15 cellular contexts compared by ENCODE assay signal in genomic region chr2:241199897-241200821, GRCh38. TPM values are rescaled to one million over a fixed set of nuclear protein-coding genes. Genes with fewer than 3 reads are reported as not detected.
A peak's percentile ranks its signal among the peaks of the same experiment; 100 is the strongest.
DNase-seq lines count a peak whose midpoint lies in the region; ATAC-seq, FAIRE-seq and TF ChIP-seq lines count a peak whose summit lies in the region.
"Had no signal": no experiment of that assay in that cellular context is flagged by ENCODE, and none has a peak within 500 bp of the region (broad histone marks: within the 10 kb centered on the region; RNA-seq: fewer than 3 reads in every experiment).

No MANE protein-coding gene starts in this region.

- H3K23ac ChIP-seq in neuronal stem cell (ENCODE audit: low read depth, low read length, poor library complexity) = no peak overlapping the region

- H3K27ac Mint-ChIP-seq in GM23338 = no peak overlapping the region
- no peak overlapping the region for H3K27ac Mint-ChIP-seq in T-helper 2 cell treated with Interferon-gamma antibody and Interleukin-4, amounts not matched to agents 5 μg/mL and 100 μg/mL, for 36 hours
- H3K27ac Mint-ChIP-seq: B cell; CD4-positive, alpha-beta memory T cell had no signal

- FAIRE-seq in K562 (lab: Jason Lieb, UNC) = no peak
- FAIRE-seq: D721Med had no signal

- TF ChIP-seq CTCF in GM23338 (conservative IDR thresholded peaks at IDR 0.05; ENCODE audit: low read depth in 2 of 2) = no peak
- TF ChIP-seq CTCF in HL-60 (IDR thresholded peaks at IDR 0.05; ENCODE audit: insufficient read depth, low read length) = no peak
- no peak for TF ChIP-seq CTCF in K562 (IDR thresholded peaks at IDR 0.05 in 2 of 3, conservative IDR thresholded peaks at IDR 0.05 in 1 of 3; ENCODE audit: insufficient read depth in 2 of 3, low read depth in 1 of 3, low read length in 3 of 3)

- intact Hi-C loops in K562 (cut with micrococcal nuclease) = no loop called here

- no peaks in the 10 kb centered on the region for H3K9me2 ChIP-seq in GM23338 (ENCODE audit: insufficient read depth)

- H3K36me3 ChIP-seq in GM23338 (ENCODE audit: insufficient read depth) = no peaks in the 10 kb centered on the region
- H3K36me3 ChIP-seq in K562 (ENCODE audit: control insufficient read depth, insufficient read depth, low read length) = no peaks in the 10 kb centered on the region
- no peaks in the 10 kb centered on the region for H3K36me3 ChIP-seq in neuronal stem cell (replicated peaks in 1 of 2; ENCODE audit: control insufficient read depth in 2 of 2, insufficient read depth in 2 of 2, low read length in 2 of 2)

- BruUV-seq in K562 (replicated peaks; lab: Mats Ljungman, UMichigan) = no TSS peak

- no peaks in the 10 kb centered on the region for H3K9me1 ChIP-seq in K562 (ENCODE audit: control insufficient read depth, insufficient read depth, low read length)

- no peak overlapping the region for H2BK15ac ChIP-seq in neuronal stem cell (ENCODE audit: low read length)

- no peak for TF ChIP-seq RAD21 in K562 (CRISPR knock-in tag; conservative IDR thresholded peaks at IDR 0.05 in 1 of 2, IDR thresholded peaks at IDR 0.05 in 1 of 2)

- ATAC-seq in GM23338 (peak; percentile 13; the same call in 2 of the 3 replicates), K562 (no peak), HG03097 (IDR thresholded peaks at IDR 0.05; ENCODE audit: low FRiP score, unreplicated experiment) (no peak), GM18517 (IDR thresholded peaks at IDR 0.05; ENCODE audit: unreplicated experiment) (no peak)

- H3K18ac ChIP-seq in neuronal stem cell (ENCODE audit: low read length) = no peak overlapping the region

- no peaks in the 10 kb centered on the region for H3K4me1 ChIP-seq in GM23338 (ENCODE audit: insufficient read depth)
- peaks cover 0 to 39% of the 10 kb centered on the region in 2 experiments; a peak in 3 of 5 replicates for H3K4me1 ChIP-seq in K562 (replicated peaks in 1 of 2; ENCODE audit: control insufficient read depth in 2 of 2, insufficient read depth in 2 of 2, low read length in 2 of 2)
- peaks cover 0 to 2% of the 10 kb centered on the region in 2 donors for H3K4me1 ChIP-seq in neuronal stem cell (ENCODE audit: control insufficient read depth in 2 of 2, insufficient read depth in 1 of 2, low read depth in 1 of 2, low read length in 2 of 2)

- peak overlapping the region; percentile 75 for H3K14ac ChIP-seq in neuronal stem cell (ENCODE audit: low read length)

- TF ChIP-seq POLR2A in K562 (conservative IDR thresholded peaks at IDR 0.05) = no peak

- no peaks in the 10 kb centered on the region for H3K36me3 Mint-ChIP-seq in GM23338 (ENCODE audit: low read depth)
- no peaks in the 10 kb centered on the region for H3K36me3 Mint-ChIP-seq in T-helper 2 cell treated with Interferon-gamma antibody and Interleukin-4, amounts not matched to agents 5 μg/mL and 100 μg/mL, for 36 hours (ENCODE audit: low read depth)
- H3K36me3 Mint-ChIP-seq: CD4-positive, alpha-beta memory T cell had no signal

- H3K9me3 Mint-ChIP-seq in GM23338 = no peaks in the 10 kb centered on the region; the same call in 2 of the 3 replicates
- H3K9me3 Mint-ChIP-seq in T-helper 2 cell treated with Interferon-gamma antibody and Interleukin-4, amounts not matched to agents 5 μg/mL and 100 μg/mL, for 36 hours = no peaks in the 10 kb centered on the region
- H3K9me3 Mint-ChIP-seq: CD4-positive, alpha-beta memory T cell had no signal

- H4K20me1 ChIP-seq in GM23338 (replicated peaks; ENCODE audit: insufficient read depth) = no peaks in the 10 kb centered on the region
- H4K20me1 ChIP-seq in K562 (replicated peaks; ENCODE audit: control insufficient read depth, insufficient read depth, low read length) = no peaks in the 10 kb centered on the region

- no peak overlapping the region for H2BK12ac ChIP-seq in neuronal stem cell (ENCODE audit: low read length)

- H3F3A ChIP-seq in GM23338 (replicated peaks; ENCODE audit: low read depth) = no peaks in the 10 kb centered on the region

- no peaks in the 10 kb centered on the region for H3K79me2 ChIP-seq in GM23338 (replicated peaks; ENCODE audit: insufficient read depth)
- H3K79me2 ChIP-seq in K562 (ENCODE audit: control insufficient read depth, insufficient read depth, low read length) = no peaks in the 10 kb centered on the region

- no peak overlapping the region for H4K8ac ChIP-seq in neuronal stem cell (ENCODE audit: low read depth, low read length)

- H3K4me2 ChIP-seq in GM23338 (no peak overlapping the region), K562 (ENCODE audit: insufficient read depth, low read length) (no peak overlapping the region), neuronal stem cell (ENCODE audit: insufficient read depth, low read length, poor library complexity, severe bottlenecking) (no peak overlapping the region)

- POLR2A ChIA-PET in K562 (lab: Yijun Ruan, JAX) = no interaction called here

- peak overlapping the region; percentile 60 for H2BK5ac ChIP-seq in neuronal stem cell (ENCODE audit: low read length)

- H4K91ac ChIP-seq in neuronal stem cell (ENCODE audit: low read depth, low read length, poor library complexity) = no peak overlapping the region

- WGBS in K562 (ENCODE audit: insufficient coverage, low coverage, missing lambda C conversion rate) = 28% methylated on average over 28 of the region's 42 CpGs
- no CpG with 5 or more reads among the region's 42 CpGs for WGBS in neuronal stem cell (ENCODE audit: extremely low coverage in 2 of 2, insufficient read length in 2 of 2, insufficient replicate concordance in 1 of 2), 2 donors

- in situ Hi-C loops in K562 (cut with MboI) = no loop called here

- H3K4me1 Mint-ChIP-seq in GM23338 = no peaks in the 10 kb centered on the region
- H3K4me1 Mint-ChIP-seq in T-helper 2 cell treated with Interferon-gamma antibody and Interleukin-4, amounts not matched to agents 5 μg/mL and 100 μg/mL, for 36 hours (ENCODE audit: low read depth) = no peaks in the 10 kb centered on the region
- H3K4me1 Mint-ChIP-seq: B cell; CD4-positive, alpha-beta memory T cell had no signal

- no peak for TF ChIP-seq EP300 in K562 (IDR thresholded peaks at IDR 0.05; ENCODE audit: low read length)

- no peak overlapping the region for H3K4me3 ChIP-seq in GM23338
- H3K4me3 ChIP-seq in HL-60 (replicated peaks; ENCODE audit: insufficient read depth, low read length) = peak overlapping the region; percentile 59
- no peak overlapping the region for H3K4me3 ChIP-seq in K562
- no peak overlapping the region for H3K4me3 ChIP-seq in neuronal stem cell (ENCODE audit: low read length in 2 of 2)
- H3K4me3 ChIP-seq: SK-N-MC had no signal

- H3K27ac ChIP-seq in GM23338 (ENCODE audit: low read depth) (no peak overlapping the region), HL-60 (replicated peaks) (peak overlapping the region; percentile 92), K562 (ENCODE audit: extremely low read depth, low read depth, low read length) (no peak overlapping the region), neuronal stem cell (replicated peaks; ENCODE audit: low read length) (no peak overlapping the region)
- H3K27ac ChIP-seq: SK-N-MC had no signal

- H3K9me3 ChIP-seq in K562 (replicated peaks; ENCODE audit: control insufficient read depth, insufficient read depth, low read depth, low read length) (no peaks in the 10 kb centered on the region), neuronal stem cell (replicated peaks in 1 of 2; ENCODE audit: control insufficient read depth in 2 of 2, insufficient read depth in 1 of 2, low read depth in 1 of 2, low read length in 2 of 2) (no peaks in the 10 kb centered on the region)

- H2AK5ac ChIP-seq in neuronal stem cell (ENCODE audit: low read depth, low read length) = no peak overlapping the region

- H2AFZ ChIP-seq in GM23338 = peak overlapping the region; percentile 14; the same call in 1 of the 2 replicates
- no peak overlapping the region for H2AFZ ChIP-seq in K562 (ENCODE audit: low read depth, low read length)
- H2AFZ ChIP-seq in neuronal stem cell (ENCODE audit: low read length) = no peak overlapping the region

- peaks cover 11% of the 10 kb centered on the region for H3K27me3 Mint-ChIP-seq in GM23338 (ENCODE audit: insufficient read depth, low read depth, poor library complexity)
- no peaks in the 10 kb centered on the region for H3K27me3 Mint-ChIP-seq in T-helper 2 cell treated with Interferon-gamma antibody and Interleukin-4, amounts not matched to agents 5 μg/mL and 100 μg/mL, for 36 hours (ENCODE audit: low read depth)
- H3K27me3 Mint-ChIP-seq: B cell; CD4-positive, alpha-beta memory T cell had no signal

- peaks cover 2% of the 10 kb centered on the region for H3K79me1 ChIP-seq in neuronal stem cell (ENCODE audit: low read depth, low read length)

- H2BK120ac ChIP-seq in neuronal stem cell (ENCODE audit: low read depth, low read length) = no peak overlapping the region

- CTCF ChIA-PET in K562 (lab: Yijun Ruan, JAX; ENCODE audit: low intra/inter-chr PET ratio) = no interaction called here

- no peaks in the 10 kb centered on the region for H3K27me3 ChIP-seq in GM23338 (ENCODE audit: insufficient read depth)
- H3K27me3 ChIP-seq in HL-60 (ENCODE audit: insufficient read depth, poor library complexity, severe bottlenecking) = no peaks in the 10 kb centered on the region
- H3K27me3 ChIP-seq in K562 (ENCODE audit: control insufficient read depth in 2 of 2, insufficient read depth in 2 of 2, low read length in 2 of 2) = peaks cover 0 to 15% of the 10 kb centered on the region in 2 experiments; a peak in 2 of 5 replicates
- H3K27me3 ChIP-seq in neuronal stem cell (ENCODE audit: control insufficient read depth in 3 of 3, insufficient read depth in 3 of 3, low read depth in 1 of 3, low read length in 3 of 3) = peaks cover 0 to 35% (median 0%) of the 10 kb centered on the region in 3 experiments

- H3K4me3 Mint-ChIP-seq in GM23338 = no peak overlapping the region
- no peak overlapping the region for H3K4me3 Mint-ChIP-seq in T-helper 2 cell treated with Interferon-gamma antibody and Interleukin-4, amounts not matched to agents 5 μg/mL and 100 μg/mL, for 36 hours
- H3K4me3 Mint-ChIP-seq: B cell; CD4-positive, alpha-beta memory T cell had no signal

- H3K9ac ChIP-seq in K562 (ENCODE audit: insufficient read depth in 1 of 2, low read depth in 2 of 2, low read length in 2 of 2) = no peak overlapping the region; a peak in 1 of 4 replicates
- no peak overlapping the region for H3K9ac ChIP-seq in neuronal stem cell (ENCODE audit: low read depth, low read length, poor library complexity)

- H3K4ac ChIP-seq in neuronal stem cell (ENCODE audit: low read length) = no peak overlapping the region

- DNase-seq in GM23338 (ENCODE audit: low spot score) (no peak), HL-60 (ENCODE audit: low read depth in 1 of 2, low spot score in 1 of 2) (peak; percentile 78 to 83), K562 (ENCODE audit: extremely low read depth in 1 of 4, low spot score in 3 of 4) (peak in 2 of 4 experiments; percentile 34 to 39), neuronal stem cell (ENCODE audit: low spot score) (no peak)
- no peak for DNase-seq in T-helper 2 cell treated with Interferon-gamma antibody and Interleukin-4, amounts not matched to agents 5 μg/mL and 100 μg/mL, for 36 hours (ENCODE audit: low spot score)
- DNase-seq: CD4-positive, alpha-beta memory T cell; DMS79; KBM-7; NCI-H1092 treated with DMSO at 0.1 percent for 48 hours; NCI-H524 had no signal

RNA-seq across cellular contexts. Expression of gene ANO7, which starts 11.7 kb away (rescaled TPM):
- total RNA-seq in GM23338 (2014; rRNA removed; shearing (Covaris generic)) = 3.3 and 5.1 TPM in 2 replicates
- polyA plus RNA-seq in GM23338 (2016; fragmentation: Nextera tagmentation; extraction: Ambion mirVana) = 3.6 and 4.0 TPM in 2 replicates
- total RNA-seq in K562 (2011; cell fraction: chromatin; rRNA removed; ENCODE audit: low replicate concordance) = 12.7 and 25.7 TPM in 2 replicates
- total RNA-seq in K562 (2011; cell fraction: nucleolus; rRNA removed) = 12.8 and 13.2 TPM in 2 replicates
- total RNA-seq in K562 (2011; cell fraction: nucleoplasm; rRNA removed) = 13.3 and 13.8 TPM in 2 replicates
- total RNA-seq in K562 (2014; rRNA removed) = 1.3 and 1.7 TPM in 2 replicates
- 0.67 and 0.91 TPM in 2 replicates for total RNA-seq in K562 (2014; rRNA removed; fragmentation: Illumina TruSeq; extraction: Trizol)
- total RNA-seq in K562 (2015; rRNA removed; fragmentation: Illumina TruSeq; extraction: Trizol) = 1.1 TPM in 2 replicates
- 4.1 and 5.1 TPM in 2 replicates for total RNA-seq in K562 (2021)
- polyA plus RNA-seq in K562 (2011; rRNA removed) = 0.59 and 0.81 TPM in 2 replicates
- 1.0 and 2.4 TPM in 2 replicates for polyA plus RNA-seq in K562 (2011; cell fraction: cytosol; rRNA removed)
- 2.5 and 4.8 TPM in 2 replicates for polyA plus RNA-seq in K562 (2011; cell fraction: nucleus; rRNA removed)
- 1.6 and 2.3 TPM in 2 replicates for polyA plus RNA-seq in K562 (2012)
- 1.9 and 3.2 TPM in 2 replicates for polyA plus RNA-seq in K562 (2014; fragmentation: Illumina TruSeq; extraction: Trizol)
- under 1 TPM; 0.28 to 0.46 TPM for polyA plus RNA-seq in K562 (2014; fragmentation: Nextera tagmentation; extraction: Ambion mirVana)
- polyA plus RNA-seq in K562 (2014; rRNA removed) = 1.9 and 2.9 TPM in 2 replicates
- 0.75 and 1.7 TPM in 2 replicates for polyA minus RNA-seq in K562 (2011; rRNA and poly(A)+ RNA removed)
- polyA minus RNA-seq in K562 (2011; cell fraction: cytosol; rRNA and poly(A)+ RNA removed) = 3.9 and 4.2 TPM in 2 replicates
- polyA minus RNA-seq in K562 (2011; cell fraction: nucleus; rRNA and poly(A)+ RNA removed) = 2.3 and 3.2 TPM in 2 replicates
- 1.3 TPM for polyA plus RNA-seq in neuronal stem cell (2013, experiment 1 of 2)
- polyA plus RNA-seq in neuronal stem cell (2013, experiment 2 of 2) = 1.4 TPM

RNA-seq across cellular contexts. Expression of gene PPP1R7, which starts 49.9 kb away (rescaled TPM):
- total RNA-seq in GM23338 (2014; rRNA removed; shearing (Covaris generic)) = 48.2 and 60.2 TPM in 2 replicates
- polyA plus RNA-seq in GM23338 (2016; fragmentation: Nextera tagmentation; extraction: Ambion mirVana) (94.3 and 98.6 TPM in 2 replicates), K562 (2011; rRNA removed) (46.1 and 57.3 TPM in 2 replicates), K562 (2014; fragmentation: Illumina TruSeq; extraction: Trizol) (62.0 and 75.0 TPM in 2 replicates), K562 (2014; fragmentation: Nextera tagmentation; extraction: Ambion mirVana) (10 to 100 TPM; 37.9 to 50.5 TPM), K562 (2014; rRNA removed) (59.4 and 61.0 TPM in 2 replicates)
- 32.2 and 41.6 TPM in 2 replicates for total RNA-seq in K562 (2011; cell fraction: chromatin; rRNA removed; ENCODE audit: low replicate concordance)
- 20.4 and 33.7 TPM in 2 replicates for total RNA-seq in K562 (2011; cell fraction: nucleolus; rRNA removed)
- 30.4 and 37.3 TPM in 2 replicates for total RNA-seq in K562 (2011; cell fraction: nucleoplasm; rRNA removed)
- total RNA-seq in K562 (2014; rRNA removed) (56.0 and 62.0 TPM in 2 replicates), K562 (2014; rRNA removed; fragmentation: Illumina TruSeq; extraction: Trizol) (37.5 and 38.1 TPM in 2 replicates), K562 (2015; rRNA removed; fragmentation: Illumina TruSeq; extraction: Trizol) (35.3 and 40.2 TPM in 2 replicates), K562 (2021) (39.5 and 40.5 TPM in 2 replicates)
- 15.0 and 20.2 TPM in 2 replicates for polyA plus RNA-seq in K562 (2011; cell fraction: cytosol; rRNA removed)
- polyA plus RNA-seq in K562 (2011; cell fraction: nucleus; rRNA removed) = 18.1 and 34.0 TPM in 2 replicates
- polyA plus RNA-seq in K562 (2012) = 64.4 and 65.4 TPM in 2 replicates
- 32.0 and 46.5 TPM in 2 replicates for polyA minus RNA-seq in K562 (2011; rRNA and poly(A)+ RNA removed)
- 18.6 and 26.6 TPM in 2 replicates for polyA minus RNA-seq in K562 (2011; cell fraction: cytosol; rRNA and poly(A)+ RNA removed)
- 9.2 and 15.9 TPM in 2 replicates for polyA minus RNA-seq in K562 (2011; cell fraction: nucleus; rRNA and poly(A)+ RNA removed)
- polyA plus RNA-seq in neuronal stem cell (2013, experiment 1 of 2) = 36.4 TPM
- 38.0 TPM for polyA plus RNA-seq in neuronal stem cell (2013, experiment 2 of 2)

RNA-seq across cellular contexts. Expression of gene PASK, which starts 50.9 kb away (rescaled TPM):
- total RNA-seq in GM23338 (2014; rRNA removed; shearing (Covaris generic)) = 37.6 and 38.4 TPM in 2 replicates
- polyA plus RNA-seq in GM23338 (2016; fragmentation: Nextera tagmentation; extraction: Ambion mirVana) (12.4 and 12.5 TPM in 2 replicates), K562 (2011; rRNA removed) (10.9 and 11.6 TPM in 2 replicates), K562 (2014; fragmentation: Illumina TruSeq; extraction: Trizol) (9.9 and 11.5 TPM in 2 replicates), K562 (2014; fragmentation: Nextera tagmentation; extraction: Ambion mirVana) (1 to 10 TPM; 1.5 to 2.6 TPM), K562 (2014; rRNA removed) (16.3 and 20.2 TPM in 2 replicates)
- total RNA-seq in K562 (2011; cell fraction: chromatin; rRNA removed; ENCODE audit: low replicate concordance) = 57.6 and 90.9 TPM in 2 replicates
- total RNA-seq in K562 (2011; cell fraction: nucleolus; rRNA removed) = 41.0 and 44.6 TPM in 2 replicates
- total RNA-seq in K562 (2011; cell fraction: nucleoplasm; rRNA removed) = 47.5 and 53.5 TPM in 2 replicates
- total RNA-seq in K562 (2014; rRNA removed) (8.6 and 17.1 TPM in 2 replicates), K562 (2014; rRNA removed; fragmentation: Illumina TruSeq; extraction: Trizol) (5.9 and 6.2 TPM in 2 replicates), K562 (2015; rRNA removed; fragmentation: Illumina TruSeq; extraction: Trizol) (8.8 and 10.1 TPM in 2 replicates), K562 (2021) (25.9 and 30.3 TPM in 2 replicates)
- polyA plus RNA-seq in K562 (2011; cell fraction: cytosol; rRNA removed) = 9.6 and 11.2 TPM in 2 replicates
- polyA plus RNA-seq in K562 (2011; cell fraction: nucleus; rRNA removed) = 66.0 and 91.2 TPM in 2 replicates
- 12.7 and 13.4 TPM in 2 replicates for polyA plus RNA-seq in K562 (2012)
- 8.9 and 13.6 TPM in 2 replicates for polyA minus RNA-seq in K562 (2011; rRNA and poly(A)+ RNA removed)
- polyA minus RNA-seq in K562 (2011; cell fraction: cytosol; rRNA and poly(A)+ RNA removed) = 8.2 and 12.7 TPM in 2 replicates
- 17.2 and 27.9 TPM in 2 replicates for polyA minus RNA-seq in K562 (2011; cell fraction: nucleus; rRNA and poly(A)+ RNA removed)
- 11.4 TPM for polyA plus RNA-seq in neuronal stem cell (2013, experiment 1 of 2)
- polyA plus RNA-seq in neuronal stem cell (2013, experiment 2 of 2) = 10.5 TPM

Comparison
In these comparisons a context has a peak if more than half of its experiments do, and no peak if none do; other contexts are left out.
1. DNase-seq: peak in HL-60 (2 of 2); none in GM23338 (single experiment), neuronal stem cell (single experiment) and T-helper 2 cell treated with Interferon-gamma antibody and Interleukin-4, amounts not matched to agents 5 μg/mL and 100 μg/mL, for 36 hours (single experiment).